Comparison of ENCODE assay signal across 21 cellular contexts in the genomic region with DNA sequence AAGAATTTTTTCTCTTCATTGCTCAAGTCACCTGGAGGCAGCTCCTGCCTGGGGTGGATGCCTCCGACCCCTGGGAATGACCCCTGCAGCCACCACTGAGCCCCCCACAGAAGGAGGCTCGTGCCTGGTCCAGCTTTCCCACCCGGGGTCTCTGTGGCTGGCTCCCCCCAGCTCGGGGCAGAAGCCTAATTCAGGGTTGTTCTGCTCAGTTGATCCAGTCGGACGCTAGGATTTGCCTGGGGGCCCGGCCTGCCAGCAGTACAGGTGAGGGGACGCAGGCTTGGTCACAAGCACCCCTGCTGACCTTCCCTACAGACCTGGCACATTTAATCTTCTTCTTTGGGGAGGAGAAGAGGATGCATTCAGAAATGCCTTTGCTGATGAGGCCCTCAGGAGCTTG.
"Had no signal": no experiment of that assay in that cellular context is flagged by ENCODE, and none has a peak within 500 bp of the region (broad histone marks: within the 10 kb centered on the region; RNA-seq: fewer than 3 reads in every experiment).

No MANE protein-coding gene starts in this region.

- H3K27me3 ChIP-seq: testis, tibial nerve had no signal

- H2AFZ ChIP-seq: parathyroid adenoma had no signal

- H3K36me3 Mint-ChIP-seq: natural killer cell had no signal

- H3K4me1 Mint-ChIP-seq: natural killer cell; neural crest cell; stimulated activated memory B cell treated with anti-CD40 and anti-IgM and Interleukin-4, amounts not matched to agents 10 μg/mL and 1 μg/mL and 100 μg/mL, for 72 hours had no signal

- H3K27ac Mint-ChIP-seq: endodermal cell; natural killer cell; stimulated activated memory B cell treated with anti-CD40 and anti-IgM and Interleukin-4, amounts not matched to agents 10 μg/mL and 1 μg/mL and 100 μg/mL, for 72 hours; stimulated activated naive CD8-positive, alpha-beta T cell treated with anti-CD3 and anti-CD28 coated beads, Interleukin-15, Interleukin-2, amounts not matched to agents 100 ng/mL and 50 ng/mL, for 24 hours had no signal

- H3K79me2 ChIP-seq: parathyroid adenoma had no signal

- H3K4me3 ChIP-seq: coronary artery, mucosa of descending colon, psoas muscle, spleen, testis, tibial nerve had no signal

- H3K9me3 Mint-ChIP-seq: endodermal cell; stimulated activated naive CD8-positive, alpha-beta T cell treated with anti-CD3 and anti-CD28 coated beads, Interleukin-15, Interleukin-2, amounts not matched to agents 100 ng/mL and 50 ng/mL, for 24 hours had no signal

- H3K9me3 ChIP-seq: mucosa of descending colon, psoas muscle, spleen, testis, tibial nerve had no signal

- DNase-seq: effector CD4-positive, alpha-beta T cell; endodermal cell; erythroblast; left colon; mucosa of descending colon; natural killer cell; occipital lobe; psoas muscle; spleen; stimulated activated CD4-positive, alpha-beta T cell treated with anti-CD3 and anti-CD28 coated beads, Interleukin-15, amount 100 ng/mL, for 24 hours; stimulated activated CD4-positive, alpha-beta T cell treated with anti-CD3 and anti-CD28 coated beads, Interleukin-1b, Interleukin-23, amount 100 ng/mL, for 48 hours; stimulated activated CD4-positive, alpha-beta T cell treated with anti-CD3 and anti-CD28 coated beads, Interleukin-4, amount 100 ng/mL, for 24 hours; testis had no signal

- H3K9ac ChIP-seq: parathyroid adenoma had no signal

- H3K27ac ChIP-seq: coronary artery, foreskin keratinocyte, parathyroid adenoma, psoas muscle, spleen, testis, tibial nerve had no signal

- H3K4me3 Mint-ChIP-seq: endodermal cell; natural killer cell; neural crest cell; stimulated activated memory B cell treated with anti-CD40 and anti-IgM and Interleukin-4, amounts not matched to agents 10 μg/mL and 1 μg/mL and 100 μg/mL, for 72 hours; stimulated activated naive CD8-positive, alpha-beta T cell treated with anti-CD3 and anti-CD28 coated beads, Interleukin-15, Interleukin-2, amounts not matched to agents 100 ng/mL and 50 ng/mL, for 24 hours had no signal

- H3K4me1 ChIP-seq: parathyroid adenoma, psoas muscle, testis had no signal

- FAIRE-seq: endothelial cell of umbilical vein had no signal

- H3K36me3 ChIP-seq: spleen, tibial nerve had no signal
